Comparison of ENCODE assay signal across 27 cellular contexts in genomic region chr14:54188036-54188666, GRCh38.
"Had no signal": no experiment of that assay in that cellular context is flagged by ENCODE, and none has a peak within 500 bp of the region (broad histone marks: within the 10 kb centered on the region; RNA-seq: fewer than 3 reads in every experiment).

No MANE protein-coding gene starts in this region.

- H3K79me2 ChIP-seq: parathyroid adenoma had no signal

- ATAC-seq: activated CD4-positive, CD25-positive, alpha-beta regulatory T cell treated with anti-CD3 and anti-CD28 coated beads, Interleukin-2, amount 50 U/mL, for 24 hours; activated CD8-positive, alpha-beta memory T cell treated with anti-CD3 and anti-CD28 coated beads, Interleukin-2, amount 10 ng/mL, durations not matched to agents 7 days and 5 days; esophagus mucosa; left colon; lower lobe of right lung; natural killer cell; stimulated activated effector memory CD8-positive, alpha-beta T cell treated with anti-CD3 and anti-CD28 coated beads, Interleukin-12 subunit alpha, Interleukin-12 subunit beta, amount 100 ng/mL, for 72 hours; stimulated activated naive CD8-positive, alpha-beta T cell treated with anti-CD3 and anti-CD28 coated beads, Interleukin-15, amount 100 ng/mL, for 72 hours; T-helper 17 cell had no signal

- H3K9ac ChIP-seq: parathyroid adenoma had no signal

- H3K4me1 ChIP-seq: ascending aorta, parathyroid adenoma had no signal

- H3K27ac ChIP-seq: ascending aorta, lower lobe of right lung, parathyroid adenoma, tibial nerve had no signal

- H3K36me3 ChIP-seq: ascending aorta, lower lobe of right lung, tibial nerve had no signal

- H3K27me3 ChIP-seq: ascending aorta, tibial nerve had no signal

- H3K4me3 ChIP-seq: ascending aorta, lower lobe of right lung, tibial nerve had no signal

- FAIRE-seq: colon, endothelial cell of umbilical vein, islet of Langerhans, small intestine had no signal

- DNase-seq: activated CD4-positive, alpha-beta memory T cell treated with anti-CD3 and anti-CD28 coated beads, Interleukin-2, amount 10 ng/mL, durations not matched to agents 7 days and 5 days; activated CD4-positive, alpha-beta T cell treated with anti-CD3 and anti-CD28 coated beads, Interleukin-2, amount 10 ng/mL, durations not matched to agents 24 days and 14 days; activated CD8-positive, alpha-beta memory T cell treated with anti-CD3 and anti-CD28 coated beads, Interleukin-2, amount 10 ng/mL, durations not matched to agents 7 days and 5 days; activated gamma-delta T cell treated with Interleukin-2 at 50 U/mL for 16 hours; activated T-cell treated with anti-CD3 and anti-CD28 coated beads for 4 hours; central memory CD4-positive, alpha-beta T cell; effector memory CD4-positive, alpha-beta T cell; foreskin melanocyte; left colon; lower lobe of right lung; midbrain; natural killer cell; nucleus accumbens; small intestine; stimulated activated CD4-positive, alpha-beta T cell treated with anti-CD3 and anti-CD28 coated beads, Interleukin-2, amount 100 ng/mL, for 24 hours; stimulated activated naive CD8-positive, alpha-beta T cell treated with anti-CD3 and anti-CD28 coated beads, Interleukin-15, amount 100 ng/mL, for 72 hours; SW 1271; T-helper 17 cell had no signal

- H3K9me3 ChIP-seq: ascending aorta, lower lobe of right lung, tibial nerve had no signal
